13 cellular contexts compared by ENCODE assay signal in genomic region chr10:21727452-21728168, GRCh38.
DNase-seq lines count a peak whose midpoint lies in the region; ATAC-seq, FAIRE-seq and TF ChIP-seq lines count a peak whose summit lies in the region.
"Had no signal": no experiment of that assay in that cellular context is flagged by ENCODE, and none has a peak within 500 bp of the region (broad histone marks: within the 10 kb centered on the region; RNA-seq: fewer than 3 reads in every experiment).

No MANE protein-coding gene starts in this region.

- no peak for TF ChIP-seq CTCF in neural crest cell (conservative IDR thresholded peaks at IDR 0.05)
- no peak for TF ChIP-seq CTCF in adrenal gland (IDR thresholded peaks at IDR 0.05)

- peaks cover 20 to 32% of the 10 kb centered on the region in 2 donors for H3K4me1 ChIP-seq in adrenal gland (replicated peaks in 1 of 2)

- no peaks in the 10 kb centered on the region for H3K9me3 Mint-ChIP-seq in effector memory CD8-positive, alpha-beta T cell
- no peaks in the 10 kb centered on the region for H3K9me3 Mint-ChIP-seq in neural crest cell
- H3K9me3 Mint-ChIP-seq in activated T-helper 2 cell treated with anti-CD3 and anti-CD28 coated beads, Interferon-gamma antibody, Interleukin-2, Interleukin-4, amounts not matched to agents 10 μg/mL and 5 μg/mL and 100 μg/mL, durations not matched to agents 14 hours and 24 hours and 36 hours: no peaks in the 10 kb centered on the region

- TF ChIP-seq POLR2A in GM12891 (IDR thresholded peaks at IDR 0.05; ENCODE audit: low read depth, low read length) (no peak), adrenal gland (IDR thresholded peaks at IDR 0.05) (no peak)

- ATAC-seq in effector memory CD8-positive, alpha-beta T cell (replicated peaks): peak; percentile 41
- ATAC-seq in HG03469 (IDR thresholded peaks at IDR 0.05; ENCODE audit: unreplicated experiment): no peak
- ATAC-seq: gastrocnemius medialis, upper lobe of right lung had no signal

- H3K9me3 ChIP-seq in adrenal gland (replicated peaks in 1 of 3): no peaks in the 10 kb centered on the region
- H3K9me3 ChIP-seq: gastrocnemius medialis, upper lobe of right lung had no signal

- H3K4me3 Mint-ChIP-seq in effector memory CD8-positive, alpha-beta T cell: no peak overlapping the region
- H3K4me3 Mint-ChIP-seq in neural crest cell: peak overlapping the region; percentile 50
- H3K4me3 Mint-ChIP-seq in activated T-helper 2 cell treated with anti-CD3 and anti-CD28 coated beads, Interferon-gamma antibody, Interleukin-2, Interleukin-4, amounts not matched to agents 10 μg/mL and 5 μg/mL and 100 μg/mL, durations not matched to agents 14 hours and 24 hours and 36 hours (ENCODE audit: low read depth): no peak overlapping the region

- FAIRE-seq in GM12891 (lab: Jason Lieb, UNC): peak; percentile 60

- peaks cover 9 to 12% of the 10 kb centered on the region in 2 donors for H3K4me1 Mint-ChIP-seq in effector memory CD8-positive, alpha-beta T cell (ENCODE audit: low read depth in 2 of 2)
- peaks cover 58% of the 10 kb centered on the region for H3K4me1 Mint-ChIP-seq in neural crest cell
- peaks cover 24% of the 10 kb centered on the region for H3K4me1 Mint-ChIP-seq in activated T-helper 2 cell treated with anti-CD3 and anti-CD28 coated beads, Interferon-gamma antibody, Interleukin-2, Interleukin-4, amounts not matched to agents 10 μg/mL and 5 μg/mL and 100 μg/mL, durations not matched to agents 14 hours and 24 hours and 36 hours (ENCODE audit: low read depth)

- no peaks in the 10 kb centered on the region for H3K27me3 Mint-ChIP-seq in effector memory CD8-positive, alpha-beta T cell
- H3K27me3 Mint-ChIP-seq in neural crest cell (ENCODE audit: low read depth): no peaks in the 10 kb centered on the region
- no peaks in the 10 kb centered on the region for H3K27me3 Mint-ChIP-seq in activated T-helper 2 cell treated with anti-CD3 and anti-CD28 coated beads, Interferon-gamma antibody, Interleukin-2, Interleukin-4, amounts not matched to agents 10 μg/mL and 5 μg/mL and 100 μg/mL, durations not matched to agents 14 hours and 24 hours and 36 hours (ENCODE audit: low read depth)

- 52 to 60% (median 57%) methylated on average over 13 of the region's 13 CpGs for WGBS in adrenal gland, 4 donors

- H3K27ac ChIP-seq in adrenal gland: no peak overlapping the region
- H3K27ac ChIP-seq: gastrocnemius medialis, upper lobe of right lung had no signal

- H3K27ac Mint-ChIP-seq in effector memory CD8-positive, alpha-beta T cell: peak overlapping the region in 1 of 2 donors; percentile 42
- peak overlapping the region; percentile 20 for H3K27ac Mint-ChIP-seq in neural crest cell (ENCODE audit: unreplicated experiment)
- H3K27ac Mint-ChIP-seq in activated T-helper 2 cell treated with anti-CD3 and anti-CD28 coated beads, Interferon-gamma antibody, Interleukin-2, Interleukin-4, amounts not matched to agents 10 μg/mL and 5 μg/mL and 100 μg/mL, durations not matched to agents 14 hours and 24 hours and 36 hours: no peak overlapping the region

- H3K27me3 ChIP-seq in adrenal gland: no peaks in the 10 kb centered on the region
- H3K27me3 ChIP-seq: gastrocnemius medialis, upper lobe of right lung had no signal

- no peak overlapping the region for H3K4me3 ChIP-seq in adrenal gland
- H3K4me3 ChIP-seq: gastrocnemius medialis, upper lobe of right lung had no signal

- intact Hi-C loops in activated T-helper 2 cell treated with anti-CD3 and anti-CD28 coated beads, Interferon-gamma antibody, Interleukin-2, Interleukin-4, amounts not matched to agents 10 μg/mL and 5 μg/mL and 100 μg/mL, durations not matched to agents 14 hours and 24 hours and 36 hours (cut with micrococcal nuclease): no loop called here
- intact Hi-C loops in adrenal gland (cut with DNase I): loop anchor here in 1 of 2 donors (10.0 kb wide), 1 partner anchor 193 kb away; the partner anchor contains the start of gene MLLT10

- H3K36me3 Mint-ChIP-seq in effector memory CD8-positive, alpha-beta T cell (ENCODE audit: insufficient read depth): peaks cover 27% of the 10 kb centered on the region
- peaks cover 7% of the 10 kb centered on the region for H3K36me3 Mint-ChIP-seq in neural crest cell (ENCODE audit: low read depth)
- H3K36me3 Mint-ChIP-seq in activated T-helper 2 cell treated with anti-CD3 and anti-CD28 coated beads, Interferon-gamma antibody, Interleukin-2, Interleukin-4, amounts not matched to agents 10 μg/mL and 5 μg/mL and 100 μg/mL, durations not matched to agents 14 hours and 24 hours and 36 hours (ENCODE audit: low read depth): peaks cover 43% of the 10 kb centered on the region

- DNase-seq in GM12891 (ENCODE audit: insufficient read length, low spot score) (no peak), neural crest cell (ENCODE audit: low read depth, low spot score) (no peak), adrenal gland (no peak)
- no peak for DNase-seq in effector memory CD8-positive, alpha-beta T cell
- no peak for DNase-seq in activated T-helper 2 cell treated with anti-CD3 and anti-CD28 coated beads, Interferon-gamma antibody, Interleukin-2, Interleukin-4, amounts not matched to agents 10 μg/mL and 5 μg/mL and 100 μg/mL, durations not matched to agents 14 hours and 24 hours and 36 hours (ENCODE audit: low spot score)
- no peak for DNase-seq in activated effector memory CD4-positive, alpha-beta T cell treated with anti-CD3 and anti-CD28 coated beads, Interleukin-2, amount 50 U/mL, for 16 hours
- DNase-seq: COR-L47; gastrocnemius medialis; NK-92 treated with Interleukin-12 subunit alpha and Interleukin-12 subunit beta, amount 100 ng/mL, for 24 hours; T-helper 9 cell; upper lobe of right lung had no signal

- peaks cover 0 to 7% of the 10 kb centered on the region in 2 donors for H3K36me3 ChIP-seq in adrenal gland (replicated peaks in 1 of 2)

TF ChIP-seq in GM12891, 5 proteins besides CTCF, POLR2A, EP300 and RAD21:
- TF ChIP-seq PAX5 (IDR thresholded peaks at IDR 0.05; ENCODE audit: insufficient read depth, low read length, severe bottlenecking) (no peak), POU2F2 (IDR thresholded peaks at IDR 0.05; ENCODE audit: low read depth, low read length) (no peak)
TF ChIP-seq in GM12891: peak in this region for 0.

TF ChIP-seq in PFSK-1, 5 proteins besides CTCF, POLR2A, EP300 and RAD21:
- TF ChIP-seq POLR2AphosphoS5 (IDR thresholded peaks at IDR 0.05; ENCODE audit: low read depth, low read length) (0 out of 2 replicates have a peak, but pooled peaks have one; percentile 19), TAF1 (IDR thresholded peaks at IDR 0.05; ENCODE audit: borderline replicate concordance, insufficient read depth, low read length) (no peak)
